In the genomic region with DNA sequence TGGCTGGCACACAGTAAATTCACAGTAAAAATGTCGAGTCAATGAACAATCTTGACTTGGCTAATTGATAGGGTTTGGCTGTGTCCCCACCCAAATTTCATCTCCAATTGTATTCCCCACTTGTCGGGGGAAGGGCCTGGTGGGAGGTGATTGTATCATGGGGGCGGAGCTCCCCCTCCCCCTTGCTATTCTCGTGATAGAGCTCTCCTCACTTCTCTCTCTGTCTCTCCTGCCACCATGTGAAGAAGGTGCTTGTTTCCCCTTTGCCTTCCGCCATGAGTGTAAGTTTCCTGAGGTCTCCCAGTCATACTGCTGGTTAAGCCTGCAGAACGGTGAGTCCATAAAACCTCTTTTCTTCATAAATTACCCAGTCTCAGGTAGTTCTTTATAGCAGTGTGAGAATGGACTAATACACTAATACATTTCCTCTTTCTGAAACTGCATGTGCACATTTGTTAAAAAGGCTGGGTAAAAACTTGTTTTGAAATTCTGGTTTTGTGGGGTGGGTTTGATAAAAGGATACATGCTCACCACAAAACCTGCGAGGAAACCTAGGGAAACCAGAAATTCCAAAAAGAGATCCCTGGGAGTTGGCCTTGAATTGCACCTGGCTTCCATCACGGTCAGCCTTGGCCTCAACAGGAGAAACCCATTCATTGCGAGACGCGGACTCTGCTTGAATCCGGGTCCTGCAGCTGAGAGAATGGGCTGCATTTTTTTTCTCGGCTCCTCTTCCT, we compare ENCODE assay signal across 18 cellular contexts. TPM values are rescaled to one million over a fixed set of nuclear protein-coding genes. Genes with fewer than 3 reads are reported as not detected.
DNase-seq lines count a peak whose midpoint lies in the region; ATAC-seq, FAIRE-seq and TF ChIP-seq lines count a peak whose summit lies in the region.
"Had no signal": no experiment of that assay in that cellular context is flagged by ENCODE, and none has a peak within 500 bp of the region (broad histone marks: within the 10 kb centered on the region; RNA-seq: fewer than 3 reads in every experiment).

No MANE protein-coding gene starts in this region.

- H3K4ac ChIP-seq in H1 (replicated peaks; ENCODE audit: insufficient read length, low read depth, low read length) = no peak overlapping the region

- peak in 1 of 2 experiments; percentile 79; a peak in 2 of 3 replicates for TF ChIP-seq POLR2A in H1 (IDR thresholded peaks at IDR 0.05; ENCODE audit: control extremely low read depth in 1 of 2, low read depth in 2 of 2, low read length in 2 of 2)

- H3K9me3 ChIP-seq in HUES48 (ENCODE audit: control insufficient read depth, insufficient read depth, low read length) = no peaks in the 10 kb centered on the region
- H3K9me3 ChIP-seq in H1 (ENCODE audit: insufficient read depth in 2 of 2, low read depth in 1 of 2, low read length in 1 of 2) = no peaks in the 10 kb centered on the region
- H3K9me3 ChIP-seq in naive thymus-derived CD4-positive, alpha-beta T cell (ENCODE audit: control insufficient read depth in 2 of 3, low read length in 3 of 3) = no peaks in the 10 kb centered on the region
- H3K9me3 ChIP-seq: esophagus squamous epithelium, Peyer's patch had no signal

- H3K23me2 ChIP-seq in H1 (ENCODE audit: low read depth, low read length) = no peaks in the 10 kb centered on the region

- peak overlapping the region; percentile 57 for H3K4me3 ChIP-seq in HUES48 (ENCODE audit: low read depth, low read length)
- H3K4me3 ChIP-seq in H1 (ENCODE audit: extremely low read depth in 1 of 4, insufficient read depth in 2 of 4, low read depth in 3 of 4, low read length in 4 of 4) = peak overlapping the region; percentile 7 to 57 (median 26); a peak in 5 of 8 replicates
- H3K4me3 ChIP-seq in naive thymus-derived CD4-positive, alpha-beta T cell (ENCODE audit: low read length) = no peak overlapping the region
- H3K4me3 ChIP-seq: esophagus squamous epithelium, Peyer's patch had no signal

- peaks cover 7 to 21% (median 13%) of the 10 kb centered on the region in 5 donors for H3K27me3 Mint-ChIP-seq in naive thymus-derived CD4-positive, alpha-beta T cell

- no peak overlapping the region for H4K8ac ChIP-seq in H1 (ENCODE audit: extremely low read depth, insufficient read depth, low read length)

- no peak for TF ChIP-seq CTCF in H1 (IDR thresholded peaks at IDR 0.05; ENCODE audit: control extremely low read depth in 1 of 3, insufficient read depth in 1 of 3, low read depth in 1 of 3, low read length in 3 of 3)
- no peak for TF ChIP-seq CTCF in D721Med (IDR thresholded peaks at IDR 0.05; ENCODE audit: insufficient read depth, missing control alignments)

- POLR2A ChIA-PET in H1 (lab: Charles Lee; ENCODE audit: partially characterized antibody) = interaction anchor here (0.6 to 3.6 kb wide), 24 partner anchors 9 to 354 kb away, joined by 3 to 24 read pairs (median 4); no protein-coding TSS in a partner anchor
- POLR2A ChIA-PET in naive thymus-derived CD4-positive, alpha-beta T cell (lab: Charles Lee) = no interaction called here

- H2BK20ac ChIP-seq in H1 (ENCODE audit: low read length) = no peak overlapping the region; the same call in 1 of the 2 replicates

- no peak for TF ChIP-seq RAD21 in H1 (IDR thresholded peaks at IDR 0.05 in 1 of 2, conservative IDR thresholded peaks at IDR 0.05 in 1 of 2; ENCODE audit: low read depth in 2 of 2, low read length in 2 of 2)

- 0 out of 2 replicates have a peak overlapping the region, but pooled peaks have one; percentile 17 for H3K18ac ChIP-seq in H1 (ENCODE audit: extremely low read depth, low read length)

- peak overlapping the region; percentile 71 to 79 for H3K4me2 ChIP-seq in H1 (ENCODE audit: insufficient read depth in 1 of 2, low read depth in 2 of 2, low read length in 2 of 2)

- H3K4me1 ChIP-seq in HUES48 (ENCODE audit: control insufficient read depth, insufficient read depth, low read length) = peaks cover 46% of the 10 kb centered on the region
- peaks cover 3 to 20% (median 15%) of the 10 kb centered on the region in 4 experiments for H3K4me1 ChIP-seq in H1 (replicated peaks in 1 of 4; ENCODE audit: control insufficient read depth in 3 of 4, insufficient read depth in 4 of 4, low read length in 3 of 4)
- H3K4me1 ChIP-seq in naive thymus-derived CD4-positive, alpha-beta T cell (ENCODE audit: control insufficient read depth in 2 of 2, insufficient read depth in 2 of 2, low read length in 2 of 2) = peaks cover 0 to 5% of the 10 kb centered on the region in 2 donors
- H3K4me1 ChIP-seq: Peyer's patch had no signal

- H3K27ac ChIP-seq in HUES48 (ENCODE audit: low read depth, low read length) (peak overlapping the region; percentile 96), H1 (ENCODE audit: low read depth, low read length) (peak overlapping the region; percentile 76)
- no peak overlapping the region for H3K27ac ChIP-seq in naive thymus-derived CD4-positive, alpha-beta T cell (ENCODE audit: low read depth, low read length)
- H3K27ac ChIP-seq: esophagus squamous epithelium, Peyer's patch had no signal

- CTCF ChIA-PET in H1 (lab: Charles Lee; ENCODE audit: partially characterized antibody) = interaction anchor here (0.5 to 2.2 kb wide), 19 partner anchors 8 to 362 kb away, joined by 3 to 7 read pairs (median 4); partner anchors contain the start of genes CCDC63 and TCTN1
- CTCF ChIA-PET in naive thymus-derived CD4-positive, alpha-beta T cell (lab: Charles Lee) = interaction anchor here (2.3 kb wide), 1 partner anchor 336 kb away, joined by 9 read pairs; no protein-coding TSS in a partner anchor

- no peak overlapping the region for H3K56ac ChIP-seq in H1 (replicated peaks; ENCODE audit: insufficient read length, low read depth, low read length)

- no peak overlapping the region for H3K23ac ChIP-seq in H1 (ENCODE audit: insufficient read length)

- peak; percentile 70 for DNase-seq in ELF-1 (ENCODE audit: low read depth, low spot score)
- peak in 1 of 2 experiments; percentile 75 for DNase-seq in H1 (ENCODE audit: low read depth in 1 of 2, low spot score in 2 of 2)
- no peak for DNase-seq in naive thymus-derived CD4-positive, alpha-beta T cell
- DNase-seq in NCI-H1092 treated with DMSO at 0.1 percent for 48 hours (lab: John Stamatoyannopoulos, UW) = no peak
- no peak for DNase-seq in D721Med (ENCODE audit: insufficient read length, low spot score)
- no peak for DNase-seq in stimulated activated CD4-positive, alpha-beta T cell treated with anti-CD3 and anti-CD28 coated beads, Interleukin-2, amount 100 ng/mL, for 48 hours
- no peak for DNase-seq in HPDE6-E6E7 (ENCODE audit: extremely low spot score)
- DNase-seq: esophagus squamous epithelium, HFFc6, NCI-H1417 treated with DMSO at 0.1 percent for 48 hours had no signal

- no peak for TF ChIP-seq EP300 in H1 (IDR thresholded peaks at IDR 0.05; ENCODE audit: borderline replicate concordance in 1 of 2, low read depth in 2 of 2, low read length in 2 of 2)

- peak overlapping the region in 2 of 10 donors; percentile 31 to 47 for H3K4me3 Mint-ChIP-seq in naive thymus-derived CD4-positive, alpha-beta T cell
- H3K4me3 Mint-ChIP-seq: central memory CD8-positive, alpha-beta T cell; HFFc6 had no signal

- H3K14ac ChIP-seq in H1 (ENCODE audit: insufficient read length) = no peak overlapping the region

- no peak overlapping the region for H3K27ac Mint-ChIP-seq in naive thymus-derived CD4-positive, alpha-beta T cell
- H3K27ac Mint-ChIP-seq: HFFc6 had no signal

- H3K4me1 Mint-ChIP-seq in naive thymus-derived CD4-positive, alpha-beta T cell = peaks cover 0 to 7% (median 6%) of the 10 kb centered on the region in 7 donors

- intact Hi-C loops in naive thymus-derived CD4-positive, alpha-beta T cell (cut with micrococcal nuclease) = loop anchor here (1.0 to 5.0 kb wide), 4 partner anchors 238 to 377 kb away; no protein-coding TSS in a partner anchor

- H3K79me1 ChIP-seq in H1 (ENCODE audit: low read depth, low read length) = no peaks in the 10 kb centered on the region

- H3K36me3 ChIP-seq in HUES48 (ENCODE audit: control insufficient read depth, insufficient read depth, low read length) = peaks cover 3% of the 10 kb centered on the region; the same call in 1 of the 2 replicates
- no peaks in the 10 kb centered on the region for H3K36me3 ChIP-seq in H1 (ENCODE audit: control insufficient read depth in 2 of 4, insufficient read depth in 4 of 4, low read length in 3 of 4)
- H3K36me3 ChIP-seq in naive thymus-derived CD4-positive, alpha-beta T cell (ENCODE audit: control insufficient read depth in 2 of 3, insufficient read depth in 3 of 3, low read length in 3 of 3) = no peaks in the 10 kb centered on the region
- H3K36me3 ChIP-seq: esophagus squamous epithelium, Peyer's patch had no signal

- H4K20me1 ChIP-seq in H1 (replicated peaks in 1 of 2; ENCODE audit: control insufficient read depth in 1 of 2, insufficient read depth in 2 of 2, low read length in 2 of 2) = peaks cover 0 to 6% of the 10 kb centered on the region in 2 experiments

- H3K9me3 Mint-ChIP-seq in naive thymus-derived CD4-positive, alpha-beta T cell = no peaks in the 10 kb centered on the region
- H3K9me3 Mint-ChIP-seq: central memory CD8-positive, alpha-beta T cell; HFFc6 had no signal

- peak overlapping the region; percentile 38 for H4K91ac ChIP-seq in H1 (replicated peaks; ENCODE audit: insufficient read length, low read length)

- peak overlapping the region; percentile 41 for H4K5ac ChIP-seq in H1 (ENCODE audit: insufficient read length, low read depth, low read length)

- H3K79me2 ChIP-seq in H1 (ENCODE audit: control insufficient read depth in 1 of 2, insufficient read depth in 2 of 2, low read length in 2 of 2) = peaks cover 0 to 2% of the 10 kb centered on the region in 2 experiments; a peak in 1 of 4 replicates

- no peak overlapping the region for H2AFZ ChIP-seq in H1 (ENCODE audit: low read length)

- FAIRE-seq in H1 (lab: Jason Lieb, UNC) (peak; percentile 94), D721Med (lab: Jason Lieb, UNC) (no peak)
- FAIRE-seq: urothelium cell line had no signal

- H3K36me3 Mint-ChIP-seq in naive thymus-derived CD4-positive, alpha-beta T cell = no peaks in the 10 kb centered on the region

- H3K9ac ChIP-seq in HUES48 (ENCODE audit: low read depth, low read length) (peak overlapping the region; percentile 75), H1 (replicated peaks in 1 of 4; ENCODE audit: extremely low read depth in 1 of 4, low read depth in 3 of 4, low read length in 3 of 4) (peak overlapping the region in 1 of 4 experiments; percentile 29; a peak in 2 of 7 replicates)

- H2AK5ac ChIP-seq in H1 (ENCODE audit: low read depth, low read length) = no peak overlapping the region; the same call in 1 of the 2 replicates

- peak overlapping the region; percentile 8 for H2BK120ac ChIP-seq in H1 (replicated peaks; ENCODE audit: low read depth, low read length)

- H2BK15ac ChIP-seq in H1 (ENCODE audit: low read length) = no peak overlapping the region

- WGBS in H1 (ENCODE audit: extremely low coverage in 1 of 2, insufficient coverage in 1 of 2, insufficient read length in 1 of 2, insufficient replicate concordance in 2 of 2, low coverage in 1 of 2, low lambda C conversion rate in 2 of 2, missing lambda C conversion rate in 1 of 2), 2 experiments = 13% methylated on average over 13 of the region's 13 CpGs; no CpG with 5 or more reads in 1 of the 2 experiments

- H3K27me3 ChIP-seq in HUES48 (ENCODE audit: control insufficient read depth, insufficient read depth, low read length) (peaks cover 6% of the 10 kb centered on the region; the same call in 1 of the 2 replicates), H1 (replicated peaks in 1 of 4; ENCODE audit: control insufficient read depth in 3 of 4, extremely low read depth in 1 of 4, insufficient read depth in 3 of 4, low read length in 3 of 4) (peaks cover 0 to 2% (median 0%) of the 10 kb centered on the region in 4 experiments; a peak in 3 of 7 replicates)
- H3K27me3 ChIP-seq in naive thymus-derived CD4-positive, alpha-beta T cell (ENCODE audit: control insufficient read depth in 2 of 2, insufficient read depth in 2 of 2, low read length in 2 of 2) = no peaks in the 10 kb centered on the region
- H3K27me3 ChIP-seq: Peyer's patch had no signal

- ATAC-seq in naive thymus-derived CD4-positive, alpha-beta T cell = peak; percentile 10

- peak overlapping the region; percentile 95 for H2BK5ac ChIP-seq in H1 (ENCODE audit: low read depth, low read length)

- H2BK12ac ChIP-seq in H1 (ENCODE audit: low read depth, low read length) = no peak overlapping the region; the same call in 1 of the 2 replicates

RNA-seq across cellular contexts. Expression of gene MYL2, which starts 16.2 kb away (rescaled TPM):
- not detected in 2 replicates for total RNA-seq in H1 (2021; fragmentation: NEBNext Ultra II Directional; extraction: Animal tissue kit (Norgen Biotek cat#: 25700))
- not detected in 2 replicates for polyA plus RNA-seq in H1 (2011; rRNA removed)
- not detected for polyA plus RNA-seq in H1 (2011; cell fraction: cytosol; rRNA removed)
- polyA plus RNA-seq in H1 (2011; cell fraction: nucleus; rRNA removed) = not detected
- not detected in 4 replicates for polyA plus RNA-seq in H1 (2012, experiment 1 of 2)
- not detected for polyA plus RNA-seq in H1 (2012, experiment 2 of 2)
- 0.26 TPM for polyA plus RNA-seq in H1 (2013, experiment 1 of 2)
- polyA plus RNA-seq in H1 (2013, experiment 2 of 2) = 0.18 TPM
- not detected in 2 replicates for polyA minus RNA-seq in H1 (2011; rRNA and poly(A)+ RNA removed)
- polyA minus RNA-seq in H1 (2011; cell fraction: cytosol; rRNA and poly(A)+ RNA removed) = not detected
- not detected for polyA minus RNA-seq in H1 (2011; cell fraction: nucleus; rRNA and poly(A)+ RNA removed)
- not detected for total RNA-seq in naive thymus-derived CD4-positive, alpha-beta T cell
- not detected for polyA plus RNA-seq in naive thymus-derived CD4-positive, alpha-beta T cell
- total RNA-seq: Daoy, esophagus squamous epithelium, HFFc6, HT-29, mononuclear cell, osteocyte, Peyer's patch had no signal
